ENCODE assay signal across 11 cellular contexts in genomic region chr1:31795801-31796621, GRCh38. TPM values are rescaled to one million over a fixed set of nuclear protein-coding genes. Genes with fewer than 3 reads are reported as not detected.
DNase-seq lines count a peak whose midpoint lies in the region; ATAC-seq and TF ChIP-seq lines count a peak whose summit lies in the region.
"Had no signal": no experiment of that assay in that cellular context is flagged by ENCODE, and none has a peak within 500 bp of the region (broad histone marks: within the 10 kb centered on the region; RNA-seq: fewer than 3 reads in every experiment).

No MANE protein-coding gene starts in this region.

- H3K36me3 Mint-ChIP-seq in stimulated activated memory B cell treated with anti-CD40 and anti-IgM and Interleukin-4, amounts not matched to agents 10 μg/mL and 1 μg/mL and 100 μg/mL, for 72 hours = no peaks in the 10 kb centered on the region
- H3K36me3 Mint-ChIP-seq: CD14-positive monocyte had no signal

- no peaks in the 10 kb centered on the region for H4K20me1 ChIP-seq in SK-N-SH (ENCODE audit: insufficient read depth)

- no peak for TF ChIP-seq EP300 in SK-N-SH (IDR thresholded peaks at IDR 0.05; ENCODE audit: borderline replicate concordance in 1 of 2, low read depth in 1 of 2, low read length in 1 of 2)

- H3K9me3 Mint-ChIP-seq in stimulated activated memory B cell treated with anti-CD40 and anti-IgM and Interleukin-4, amounts not matched to agents 10 μg/mL and 1 μg/mL and 100 μg/mL, for 72 hours = no peaks in the 10 kb centered on the region

- 68% methylated on average over 6 of the region's 13 CpGs for WGBS in SK-N-SH (ENCODE audit: low lambda C conversion rate)

- peak overlapping the region; percentile 94; the same call in 1 of the 2 replicates for H3K4me2 ChIP-seq in SK-N-SH

- peaks cover 17% of the 10 kb centered on the region for H3K79me2 ChIP-seq in SK-N-SH (ENCODE audit: insufficient read depth)

- no peak overlapping the region for H3K9ac ChIP-seq in SK-N-SH

- TF ChIP-seq CTCF in SK-N-SH (IDR thresholded peaks at IDR 0.05) (no peak), epithelial cell of esophagus (IDR thresholded peaks at IDR 0.05; ENCODE audit: insufficient read depth, low read depth, low read length, missing control alignments) (no peak)

- peak; percentile 61 for DNase-seq in SK-N-SH
- DNase-seq in NCI-H345 treated with DMSO at 0.1 percent for 48 hours (lab: John Stamatoyannopoulos, UW; ENCODE audit: unreplicated experiment) = peak; percentile 88
- peak; percentile 49 for DNase-seq in epithelial cell of esophagus (ENCODE audit: low read depth)
- peak; percentile 20 for DNase-seq in stimulated activated CD8-positive, alpha-beta memory T cell treated with anti-CD3 and anti-CD28 coated beads, Interleukin-4, amount 100 ng/mL, for 48 hours
- DNase-seq in germinal center (ENCODE audit: low spot score) = no peak
- DNase-seq in central memory CD4-positive, alpha-beta T cell = no peak
- DNase-seq: NCI-H187 had no signal

- no peak overlapping the region for H3K27ac ChIP-seq in SK-N-SH (ENCODE audit: low read depth in 2 of 2, low read length in 1 of 2)
- H3K27ac ChIP-seq: vagina had no signal

- no peak for TF ChIP-seq RAD21 in SK-N-SH (IDR thresholded peaks at IDR 0.05; ENCODE audit: low read length)

- no peak overlapping the region for H3K27ac Mint-ChIP-seq in stimulated activated memory B cell treated with anti-CD40 and anti-IgM and Interleukin-4, amounts not matched to agents 10 μg/mL and 1 μg/mL and 100 μg/mL, for 72 hours

- H3K36me3 ChIP-seq in SK-N-SH (replicated peaks in 1 of 2; ENCODE audit: control insufficient read depth in 1 of 2, insufficient read depth in 2 of 2, low read length in 1 of 2) = no peaks in the 10 kb centered on the region
- H3K36me3 ChIP-seq: vagina had no signal

- no peaks in the 10 kb centered on the region for H3K9me2 ChIP-seq in SK-N-SH

- peaks cover 11 to 31% of the 10 kb centered on the region in 2 experiments; a peak in 3 of 4 replicates for H3K4me1 ChIP-seq in SK-N-SH (ENCODE audit: control insufficient read depth in 1 of 2, insufficient read depth in 2 of 2, low read depth in 1 of 2, low read length in 1 of 2)

- H3F3A ChIP-seq in SK-N-SH (replicated peaks; ENCODE audit: insufficient read depth) = no peaks in the 10 kb centered on the region

- no peak for ATAC-seq in SK-N-SH treated with all-trans-retinoic acid at 6 μM for 48 hours
- no peak for ATAC-seq in stimulated activated memory B cell treated with anti-CD40 and anti-IgM and Interleukin-4, amounts not matched to agents 10 μg/mL and 1 μg/mL and 100 μg/mL, for 72 hours

- H3K9me3 ChIP-seq in SK-N-SH = no peaks in the 10 kb centered on the region
- H3K9me3 ChIP-seq: vagina had no signal

- no peak overlapping the region for H3K4me3 Mint-ChIP-seq in stimulated activated memory B cell treated with anti-CD40 and anti-IgM and Interleukin-4, amounts not matched to agents 10 μg/mL and 1 μg/mL and 100 μg/mL, for 72 hours

- CTCF ChIA-PET in SK-N-SH (lab: Yijun Ruan, JAX) = interaction anchor here (2.1 to 21.1 kb wide), 2 partner anchors 36 to 168 kb away, joined by 7 to 707 read pairs; partner anchors contain the start of gene ADGRB2

- POLR2A ChIA-PET in SK-N-SH (lab: Yijun Ruan, JAX) = no interaction called here

- H3K27me3 ChIP-seq in SK-N-SH (ENCODE audit: insufficient read depth) = no peaks in the 10 kb centered on the region
- H3K27me3 ChIP-seq: vagina had no signal

- H3K4me3 ChIP-seq in SK-N-SH (ENCODE audit: low read depth in 2 of 2, low read length in 1 of 2) (no peak overlapping the region), epithelial cell of esophagus (ENCODE audit: low read length) (no peak overlapping the region)
- H3K4me3 ChIP-seq: vagina had no signal

- peaks cover 39% of the 10 kb centered on the region for H3K27me3 Mint-ChIP-seq in stimulated activated memory B cell treated with anti-CD40 and anti-IgM and Interleukin-4, amounts not matched to agents 10 μg/mL and 1 μg/mL and 100 μg/mL, for 72 hours

- peaks cover 7% of the 10 kb centered on the region for H3K4me1 Mint-ChIP-seq in stimulated activated memory B cell treated with anti-CD40 and anti-IgM and Interleukin-4, amounts not matched to agents 10 μg/mL and 1 μg/mL and 100 μg/mL, for 72 hours

- no peak overlapping the region for H2AFZ ChIP-seq in SK-N-SH (ENCODE audit: low read depth)

TF ChIP-seq in SK-N-SH, 30 proteins besides CTCF, POLR2A, EP300 and RAD21:
- TF ChIP-seq RCOR1 (IDR thresholded peaks at IDR 0.05; ENCODE audit: low read length) (no peak), NFIC (IDR thresholded peaks at IDR 0.05; ENCODE audit: borderline replicate concordance) (peak; percentile 92), TCF12 (IDR thresholded peaks at IDR 0.05) (0 out of 2 replicates have a peak, but pooled peaks have one; percentile 8)

TF ChIP-seq in SK-N-SH treated with all-trans-retinoic acid at 6 μM for 48 hours, 23 proteins besides CTCF, POLR2A, EP300 and RAD21 (continues in another document):
- TF ChIP-seq CSDC2 (CRISPR knock-in tag; IDR thresholded peaks at IDR 0.05) (no peak), PATZ1 (CRISPR knock-in tag; IDR thresholded peaks at IDR 0.05; ENCODE audit: borderline replicate concordance) (no peak), ESRRG (CRISPR knock-in tag; IDR thresholded peaks at IDR 0.05) (no peak), POU6F1 (CRISPR knock-in tag; IDR thresholded peaks at IDR 0.05; ENCODE audit: borderline replicate concordance, low read depth) (no peak), TSHZ2 (CRISPR knock-in tag; IDR thresholded peaks at IDR 0.05) (no peak), TOX (CRISPR knock-in tag; IDR thresholded peaks at IDR 0.05; ENCODE audit: borderline replicate concordance) (no peak), ZNF8 (CRISPR knock-in tag; IDR thresholded peaks at IDR 0.05) (no peak), ZNF565 (CRISPR knock-in tag; conservative IDR thresholded peaks at IDR 0.05; ENCODE audit: low read depth) (no peak), OSR1 (CRISPR knock-in tag; IDR thresholded peaks at IDR 0.05) (no peak)

RNA-seq across cellular contexts. Expression of gene SPOCD1, which starts 19.8 kb away (rescaled TPM):
- 10.7 and 12.5 TPM in 2 replicates for polyA plus RNA-seq in SK-N-SH (2012; rRNA removed)
- polyA plus RNA-seq in SK-N-SH (2012; cell fraction: cytosol; rRNA removed) = 3.8 and 5.7 TPM in 2 replicates
- 42.6 and 46.9 TPM in 2 replicates for polyA plus RNA-seq in SK-N-SH (2012; cell fraction: nucleus; rRNA removed)
- polyA plus RNA-seq: CD14-positive monocyte had no signal

RNA-seq across cellular contexts. Expression of gene ADGRB2, which starts 31.9 kb away (rescaled TPM):
- 10.6 and 13.0 TPM in 2 replicates for polyA plus RNA-seq in SK-N-SH (2012; rRNA removed)
- polyA plus RNA-seq in SK-N-SH (2012; cell fraction: cytosol; rRNA removed) = 4.3 and 8.4 TPM in 2 replicates
- 41.8 and 66.9 TPM in 2 replicates for polyA plus RNA-seq in SK-N-SH (2012; cell fraction: nucleus; rRNA removed)
- polyA plus RNA-seq: CD14-positive monocyte had no signal

Comparison
In these comparisons a context has a peak if more than half of its experiments do, and no peak if none do; other contexts are left out.
1. DNase-seq: peak in SK-N-SH (single experiment), NCI-H345 treated with DMSO at 0.1 percent for 48 hours (single experiment), epithelial cell of esophagus (single experiment) and stimulated activated CD8-positive, alpha-beta memory T cell treated with anti-CD3 and anti-CD28 coated beads, Interleukin-4, amount 100 ng/mL, for 48 hours (single experiment); none in germinal center (single experiment) and central memory CD4-positive, alpha-beta T cell (single experiment).